In genomic region chr2:204896146-204896545, GRCh38 we compare ENCODE assay signal across 23 cellular contexts.
DNase-seq lines count a peak whose midpoint lies in the region; ATAC-seq and TF ChIP-seq lines count a peak whose summit lies in the region.
"Had no signal": no experiment of that assay in that cellular context is flagged by ENCODE, and none has a peak within 500 bp of the region (broad histone marks: within the 10 kb centered on the region; RNA-seq: fewer than 3 reads in every experiment).

No MANE protein-coding gene starts in this region.

- ATAC-seq in GM18861 (IDR thresholded peaks at IDR 0.05; ENCODE audit: unreplicated experiment) = peak; percentile 48
- ATAC-seq in HG02798 (IDR thresholded peaks at IDR 0.05; ENCODE audit: poor library complexity, unreplicated experiment) = peak; percentile 34
- ATAC-seq in GM18498 (IDR thresholded peaks at IDR 0.05; ENCODE audit: unreplicated experiment) = no peak
- no peak for ATAC-seq in HG03175 (IDR thresholded peaks at IDR 0.05; ENCODE audit: unreplicated experiment)

- in situ Hi-C loops in GM13977 (cut with MboI; ENCODE audit: low pct_unique_long_range_greater_than_20kb, low sequenced_read_pairs, unreplicated experiment) = no loop called here

- TF ChIP-seq CTCF in GM12865 (IDR thresholded peaks at IDR 0.05; ENCODE audit: insufficient read depth, low read depth, low read length, missing control alignments) = no peak
- TF ChIP-seq CTCF in GM13977 (IDR thresholded peaks at IDR 0.05; ENCODE audit: extremely low read depth, insufficient read depth, missing control alignments) = no peak

- DNase-seq in GM12865 (ENCODE audit: low read depth) (peak; percentile 17), RPMI8226 (peak; percentile 17), GM13977 (ENCODE audit: low spot score) (no peak)
- DNase-seq: ACHN; C1 segment of cervical spinal cord; EL; GF-D8; KG1; NCI-H1105; NCI-H146; NCI-H2029; NCI-H226; NCI-H510A treated with DMSO at 0.1 percent for 48 hours; NCI-H748 treated with DMSO at 0.1 percent for 48 hours; NK-92 treated with Interleukin-12 subunit alpha and Interleukin-12 subunit beta, amount 100 ng/mL, for 24 hours; Peyer's patch; SJCRH30; T-helper 1 cell; T-helper 9 cell had no signal

- H3K4me3 ChIP-seq in GM12865 (ENCODE audit: low read depth, low read length) = no peak overlapping the region
- H3K4me3 ChIP-seq: Peyer's patch, SJCRH30 had no signal

Comparison
In these comparisons a context has a peak if more than half of its experiments do, and no peak if none do; other contexts are left out.
1. ATAC-seq: peak in GM18861 (single experiment) and HG02798 (single experiment); none in GM18498 (single experiment) and HG03175 (single experiment).